Comparison of ENCODE assay signal across 31 cellular contexts in the genomic region with DNA sequence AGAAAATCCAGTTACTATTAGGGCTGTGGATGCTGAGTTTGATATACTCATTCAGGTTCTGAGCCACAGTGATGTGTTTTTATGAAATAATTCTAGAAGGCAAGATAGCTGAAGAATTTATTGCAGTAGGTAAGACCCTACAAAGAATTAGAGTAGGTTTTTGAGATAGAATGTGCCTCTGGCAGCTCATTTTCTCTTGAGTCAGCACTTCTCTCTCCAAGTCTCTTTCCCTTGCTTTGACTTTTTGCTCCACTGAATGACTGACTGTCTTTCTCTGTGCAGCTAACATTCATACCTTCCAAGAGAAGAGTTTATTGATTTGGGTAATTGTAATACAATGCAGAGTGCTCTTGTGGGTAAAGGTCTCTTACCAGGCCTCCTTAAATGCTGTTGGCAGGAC. TPM values are rescaled to one million over a fixed set of nuclear protein-coding genes. Genes with fewer than 3 reads are reported as not detected.
"Had no signal": no experiment of that assay in that cellular context is flagged by ENCODE, and none has a peak within 500 bp of the region (broad histone marks: within the 10 kb centered on the region; RNA-seq: fewer than 3 reads in every experiment).

No MANE protein-coding gene starts in this region.

- H3K4me1 ChIP-seq: esophagus squamous epithelium, gastrocnemius medialis, left lung, lower lobe of right lung had no signal

- H3K27ac ChIP-seq: epithelial cell of prostate, esophagus squamous epithelium, gastrocnemius medialis, heart right ventricle, left lung, lower lobe of right lung had no signal

- H3K36me3 ChIP-seq: esophagus squamous epithelium, gastrocnemius medialis, heart right ventricle, left lung, lower lobe of right lung had no signal

- H3K9me3 ChIP-seq: esophagus squamous epithelium, gastrocnemius medialis, mucosa of descending colon had no signal

- FAIRE-seq: endometrium, islet of Langerhans, keratinocyte had no signal

- DNase-seq: cortex of kidney; effector CD8-positive, alpha-beta T cell; effector memory CD8-positive, alpha-beta T cell; endodermal cell; erythroblast; esophagus squamous epithelium; foreskin fibroblast; foreskin melanocyte; gastrocnemius medialis; glutamatergic neuron; head of caudate nucleus; heart right ventricle; hippocampal formation; left cardiac atrium; left lung; left ventricle myocardium superior; lower lobe of right lung; mesenchymal stem cell; mucosa of descending colon; naive B cell; naive thymus-derived CD8-positive, alpha-beta T cell had no signal

- H3K27me3 ChIP-seq: esophagus squamous epithelium, gastrocnemius medialis, heart right ventricle, left lung had no signal

- ATAC-seq: effector memory CD8-positive, alpha-beta T cell; esophagus mucosa; gastrocnemius medialis; heart right ventricle; left cardiac atrium; left lung; left ventricle myocardium superior; lower lobe of right lung; mucosa of descending colon; naive thymus-derived CD8-positive, alpha-beta T cell had no signal

- H3K4me3 ChIP-seq: esophagus squamous epithelium, gastrocnemius medialis, heart right ventricle, left lung, lower lobe of right lung, mucosa of descending colon had no signal

RNA-seq across cellular contexts. Expression of a gene that starts 48.0 kb away (rescaled TPM):
- total RNA-seq: dermis microvascular lymphatic vessel endothelial cell; endodermal cell; gastrocnemius medialis; kidney epithelial cell; left cardiac atrium; left lung; left ventricle myocardium superior; lung microvascular endothelial cell; mesenteric fat pad; mucosa of descending colon; myocyte; naive thymus-derived CD8-positive, alpha-beta T cell had no signal
- polyA plus RNA-seq: naive thymus-derived CD8-positive, alpha-beta T cell had no signal
